In genomic region chr10:110209399-110209925, GRCh38 we compare ENCODE assay signal across 8 cellular contexts. TPM values are rescaled to one million over a fixed set of nuclear protein-coding genes. Genes with fewer than 3 reads are reported as not detected.
A peak's percentile ranks its signal among the peaks of the same experiment; 100 is the strongest.
DNase-seq lines count a peak whose midpoint lies in the region; ATAC-seq lines count a peak whose summit lies in the region.

No MANE protein-coding gene starts in this region.

- H3K9ac ChIP-seq in muscle layer of colon (ENCODE audit: low read length) (peak overlapping the region; percentile 65), stomach smooth muscle (ENCODE audit: low read length in 2 of 2) (peak overlapping the region; percentile 56 to 85)

- no peaks in the 10 kb centered on the region for H3K9me3 ChIP-seq in esophagus (ENCODE audit: control insufficient read depth in 2 of 2, insufficient read depth in 1 of 2, low read depth in 1 of 2, low read length in 1 of 2)
- no peaks in the 10 kb centered on the region for H3K9me3 ChIP-seq in muscle layer of colon (ENCODE audit: low read length)
- H3K9me3 ChIP-seq in stomach smooth muscle (ENCODE audit: control insufficient read depth in 2 of 2, low read length in 2 of 2), result no peaks in the 10 kb centered on the region

- H3K27me3 ChIP-seq in esophagus (ENCODE audit: control insufficient read depth in 1 of 2, insufficient read depth in 2 of 2, low read length in 2 of 2) (no peaks in the 10 kb centered on the region), muscle layer of colon (ENCODE audit: control insufficient read depth in 1 of 2, insufficient read depth in 2 of 2, low read length in 2 of 2) (no peaks in the 10 kb centered on the region), stomach smooth muscle (ENCODE audit: control insufficient read depth in 1 of 2, insufficient read depth in 2 of 2, low read length in 2 of 2) (no peaks in the 10 kb centered on the region)

- no peaks in the 10 kb centered on the region for H3K36me3 ChIP-seq in esophagus (ENCODE audit: control insufficient read depth in 2 of 2, insufficient read depth in 2 of 2, low read length in 1 of 2)
- H3K36me3 ChIP-seq in muscle layer of colon (ENCODE audit: insufficient read depth, low read length), result no peaks in the 10 kb centered on the region
- H3K36me3 ChIP-seq in stomach smooth muscle (ENCODE audit: control insufficient read depth in 2 of 2, insufficient read depth in 2 of 2, low read length in 2 of 2), result no peaks in the 10 kb centered on the region

- H3K27ac ChIP-seq in esophagus (ENCODE audit: low read depth in 2 of 2, low read length in 1 of 2) (peak overlapping the region; percentile 79 to 93), muscle layer of colon (ENCODE audit: low read depth, low read length) (peak overlapping the region; percentile 52), stomach smooth muscle (ENCODE audit: low read length) (peak overlapping the region; percentile 99)

- DNase-seq in NCI-H1105 treated with DMSO at 0.1 percent for 48 hours (lab: John Stamatoyannopoulos, UW) (peak; percentile 15), NCI-H1105 (lab: John Stamatoyannopoulos, UW) (no peak), NCI-H510A treated with DMSO at 0.1 percent for 48 hours (lab: John Stamatoyannopoulos, UW) (peak; percentile 26), activated T-helper 1 cell treated with Interleukin-2 at 50 U/mL for 16 hours (ENCODE audit: low read depth) (peak; percentile 63)

- no peak for ATAC-seq in GM18520 (IDR thresholded peaks at IDR 0.05; ENCODE audit: unreplicated experiment)

- whole genome bisulfite sequencing in esophagus, 2 donors, result 1% methylated on average over 24 of the region's 24 CpGs

- peaks cover 0 to 2% of the 10 kb centered on the region in 2 donors for H3K4me1 ChIP-seq in esophagus (ENCODE audit: control insufficient read depth in 2 of 2, insufficient read depth in 2 of 2, low read length in 1 of 2)
- H3K4me1 ChIP-seq in muscle layer of colon (ENCODE audit: insufficient read depth, low read length), result peaks cover 35% of the 10 kb centered on the region
- H3K4me1 ChIP-seq in stomach smooth muscle (ENCODE audit: control insufficient read depth, insufficient read depth, low read length), result peaks cover 35% of the 10 kb centered on the region

- H3K4me3 ChIP-seq in esophagus (ENCODE audit: low read depth in 1 of 2, low read length in 2 of 2) (peak overlapping the region; percentile 69 to 72), muscle layer of colon (ENCODE audit: low read depth in 1 of 2, low read length in 2 of 2) (peak overlapping the region; percentile 55 to 92), stomach smooth muscle (ENCODE audit: low read length in 2 of 2) (peak overlapping the region; percentile 91 to 93)

RNA-seq across cellular contexts. Expression of gene MXI1, which starts 2.1 kb away (rescaled TPM):
- polyA plus RNA-seq in esophagus, result 10 to 100 TPM; 18.4 to 25.9 TPM
